Comparison of ENCODE assay signal across 13 cellular contexts in the genomic region with DNA sequence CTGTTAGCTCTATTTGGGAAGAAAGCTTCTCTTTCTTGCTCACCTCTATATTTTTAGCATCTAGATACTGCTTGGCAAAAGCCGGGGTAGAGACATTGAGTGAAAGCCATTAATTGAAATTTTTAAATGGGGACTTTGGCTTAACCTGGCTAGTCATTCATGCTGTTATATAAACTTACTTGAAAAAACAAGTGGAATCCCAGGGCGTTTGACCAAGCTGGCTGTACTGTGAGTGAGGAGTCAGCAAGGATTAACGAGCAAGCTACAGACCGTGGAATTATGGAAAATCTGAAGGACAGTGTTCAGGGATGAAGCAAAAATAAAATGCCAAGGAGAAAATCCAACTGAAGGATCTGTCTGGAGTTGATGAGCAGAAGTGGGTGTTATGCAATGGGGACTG.
DNase-seq lines count a peak whose midpoint lies in the region; ATAC-seq and TF ChIP-seq lines count a peak whose summit lies in the region.
"Had no signal": no experiment of that assay in that cellular context is flagged by ENCODE, and none has a peak within 500 bp of the region (broad histone marks: within the 10 kb centered on the region; RNA-seq: fewer than 3 reads in every experiment).

No MANE protein-coding gene starts in this region.

- CTCF ChIA-PET in naive thymus-derived CD4-positive, alpha-beta T cell (lab: Charles Lee): no interaction called here

- intact Hi-C loops in naive thymus-derived CD4-positive, alpha-beta T cell (cut with micrococcal nuclease): no loop called here
- intact Hi-C loops in spleen (cut with DNase I; ENCODE audit: low total_unique reads): no loop called here

- H3K4me2 ChIP-seq in trophoblast cell (ENCODE audit: low read length): no peak overlapping the region

- no peaks in the 10 kb centered on the region for H3K79me2 ChIP-seq in trophoblast cell (ENCODE audit: control insufficient read depth, insufficient read depth, low read length, poor library complexity)

- no peak overlapping the region for H3K4me3 Mint-ChIP-seq in naive thymus-derived CD4-positive, alpha-beta T cell
- H3K4me3 Mint-ChIP-seq: CD4-positive, alpha-beta memory T cell; H9 had no signal

- H3K9me3 ChIP-seq in trophoblast cell (ENCODE audit: insufficient read depth, low read depth, low read length) (no peaks in the 10 kb centered on the region), spleen (no peaks in the 10 kb centered on the region)
- H3K9me3 ChIP-seq in naive thymus-derived CD4-positive, alpha-beta T cell (ENCODE audit: control insufficient read depth in 2 of 3, low read length in 3 of 3): no peaks in the 10 kb centered on the region

- H3K4me1 Mint-ChIP-seq in naive thymus-derived CD4-positive, alpha-beta T cell: no peaks in the 10 kb centered on the region
- H3K4me1 Mint-ChIP-seq: CD4-positive, alpha-beta memory T cell had no signal

- H3K4ac ChIP-seq in trophoblast cell (ENCODE audit: low read depth, low read length): no peak overlapping the region

- no peak overlapping the region for H3K4me3 ChIP-seq in trophoblast cell (ENCODE audit: low read depth, low read length)
- H3K4me3 ChIP-seq in naive thymus-derived CD4-positive, alpha-beta T cell (ENCODE audit: low read length): no peak overlapping the region
- no peak overlapping the region for H3K4me3 ChIP-seq in spleen

- no peak for TF ChIP-seq CTCF in spleen (IDR thresholded peaks at IDR 0.05 in 8 of 11, conservative IDR thresholded peaks at IDR 0.05 in 3 of 11)

- WGBS in trophoblast cell (ENCODE audit: extremely low coverage, insufficient coverage, insufficient read length): no CpG with 5 or more reads among the region's 4 CpGs
- 69 to 86% (median 76%) methylated on average over 4 of the region's 4 CpGs for WGBS in spleen, 5 donors

- H3K14ac ChIP-seq in trophoblast cell (ENCODE audit: low read length): no peak overlapping the region

- H3K9me3 Mint-ChIP-seq in naive thymus-derived CD4-positive, alpha-beta T cell: peaks cover 0 to 4% (median 0%) of the 10 kb centered on the region in 11 donors
- H3K9me3 Mint-ChIP-seq: H9 had no signal

- H3K36me3 ChIP-seq in trophoblast cell (ENCODE audit: control insufficient read depth in 1 of 2, insufficient read depth in 2 of 2, low read length in 2 of 2): no peaks in the 10 kb centered on the region
- H3K36me3 ChIP-seq in naive thymus-derived CD4-positive, alpha-beta T cell (ENCODE audit: control insufficient read depth in 2 of 3, insufficient read depth in 3 of 3, low read length in 3 of 3): no peaks in the 10 kb centered on the region
- no peaks in the 10 kb centered on the region for H3K36me3 ChIP-seq in spleen

- no peak overlapping the region for H2AK5ac ChIP-seq in trophoblast cell (ENCODE audit: low read length)

- H2BK12ac ChIP-seq in trophoblast cell (ENCODE audit: low read length): no peak overlapping the region

- H4K12ac ChIP-seq in trophoblast cell (ENCODE audit: low read depth, low read length): no peak overlapping the region

- peak; percentile 79 for DNase-seq in cerebellar cortex (ENCODE audit: low spot score)
- DNase-seq in globus pallidus (ENCODE audit: low spot score): peak; percentile 18
- no peak for DNase-seq in trophoblast cell
- DNase-seq in medulla oblongata (ENCODE audit: extremely low spot score): no peak
- no peak for DNase-seq in naive thymus-derived CD4-positive, alpha-beta T cell
- DNase-seq in spleen: no peak
- DNase-seq: Calu3; CD4-positive, alpha-beta memory T cell; COR-L47; DMS53; DMS79 treated with DMSO at 0.1 percent for 48 hours; H9 had no signal

- H3K27me3 ChIP-seq in trophoblast cell (ENCODE audit: insufficient read depth, low read length): no peaks in the 10 kb centered on the region
- H3K27me3 ChIP-seq in naive thymus-derived CD4-positive, alpha-beta T cell (ENCODE audit: control insufficient read depth in 2 of 2, insufficient read depth in 2 of 2, low read length in 2 of 2): no peaks in the 10 kb centered on the region
- H3K27me3 ChIP-seq in spleen (replicated peaks in 1 of 7): no peaks in the 10 kb centered on the region

- H3K27me3 Mint-ChIP-seq in naive thymus-derived CD4-positive, alpha-beta T cell: peaks cover 0 to 4% (median 0%) of the 10 kb centered on the region in 5 donors

- H2BK5ac ChIP-seq in trophoblast cell (ENCODE audit: low read depth, low read length, poor library complexity): no peak overlapping the region

- no peak overlapping the region for H3K9ac ChIP-seq in trophoblast cell (ENCODE audit: low read length)

- H3K79me1 ChIP-seq in trophoblast cell (ENCODE audit: low read length): no peaks in the 10 kb centered on the region

- H3K27ac ChIP-seq in trophoblast cell (ENCODE audit: low read depth, low read length) (no peak overlapping the region), spleen (no peak overlapping the region)
- no peak overlapping the region for H3K27ac ChIP-seq in naive thymus-derived CD4-positive, alpha-beta T cell (ENCODE audit: low read depth, low read length)

- no peak overlapping the region for H2AFZ ChIP-seq in trophoblast cell (ENCODE audit: insufficient read depth, low read length, poor library complexity)

- H3K4me1 ChIP-seq in trophoblast cell (ENCODE audit: control insufficient read depth in 1 of 2, insufficient read depth in 2 of 2, low read length in 2 of 2) (no peaks in the 10 kb centered on the region), spleen (no peaks in the 10 kb centered on the region)
- H3K4me1 ChIP-seq in naive thymus-derived CD4-positive, alpha-beta T cell (ENCODE audit: control insufficient read depth in 2 of 2, insufficient read depth in 2 of 2, low read length in 2 of 2): no peaks in the 10 kb centered on the region

- H3K36me3 Mint-ChIP-seq in naive thymus-derived CD4-positive, alpha-beta T cell: no peaks in the 10 kb centered on the region
- H3K36me3 Mint-ChIP-seq: CD4-positive, alpha-beta memory T cell had no signal

- no peak overlapping the region for H3K23ac ChIP-seq in trophoblast cell (ENCODE audit: low read length)

- H4K91ac ChIP-seq in trophoblast cell (ENCODE audit: low read depth, low read length): no peak overlapping the region

- POLR2A ChIA-PET in naive thymus-derived CD4-positive, alpha-beta T cell (lab: Charles Lee): no interaction called here

- H3K27ac Mint-ChIP-seq in naive thymus-derived CD4-positive, alpha-beta T cell: no peak overlapping the region
- H3K27ac Mint-ChIP-seq: CD4-positive, alpha-beta memory T cell had no signal

- H3K18ac ChIP-seq in trophoblast cell (ENCODE audit: low read length): no peak overlapping the region

- no peak overlapping the region for H2BK120ac ChIP-seq in trophoblast cell (ENCODE audit: insufficient read depth, low read length, poor library complexity)

- TF ChIP-seq POLR2A in spleen (IDR thresholded peaks at IDR 0.05): no peak

- ATAC-seq in naive thymus-derived CD4-positive, alpha-beta T cell: no peak
- ATAC-seq: HCT116 had no signal

- peak overlapping the region; percentile 54 for H4K8ac ChIP-seq in trophoblast cell (ENCODE audit: low read depth, low read length)

Comparison
In these comparisons a context has a peak if more than half of its experiments do, and no peak if none do; other contexts are left out.
1. DNase-seq: peak in cerebellar cortex (single experiment) and globus pallidus (single experiment); none in trophoblast cell (0 of 2), medulla oblongata (single experiment), naive thymus-derived CD4-positive, alpha-beta T cell (0 of 9) and spleen (single experiment).